ENCODE assay signal across 17 cellular contexts in the genomic region with DNA sequence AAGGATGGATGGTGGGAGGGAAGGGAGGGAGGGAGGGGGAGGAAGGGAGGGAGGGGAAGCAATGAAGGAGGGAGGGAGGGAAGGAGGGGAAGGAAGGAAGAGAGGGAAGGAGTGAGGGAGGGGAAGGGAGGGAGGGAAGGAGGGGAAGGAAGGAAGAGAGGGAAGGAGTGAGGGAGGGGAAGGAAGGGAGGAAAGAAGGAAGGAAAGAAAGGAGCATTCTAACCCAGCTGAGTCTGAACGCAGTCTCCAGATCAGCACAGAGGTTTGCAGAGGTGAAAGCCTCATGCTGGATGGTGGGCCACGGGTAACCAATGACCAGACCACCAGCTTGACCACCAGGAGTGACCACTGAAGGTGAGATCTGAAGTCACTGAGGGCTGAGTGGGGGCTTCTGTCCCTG. TPM values are rescaled to one million over a fixed set of nuclear protein-coding genes. Genes with fewer than 3 reads are reported as not detected.
DNase-seq lines count a peak whose midpoint lies in the region; TF ChIP-seq lines count a peak whose summit lies in the region.
"Had no signal": no experiment of that assay in that cellular context is flagged by ENCODE, and none has a peak within 500 bp of the region (broad histone marks: within the 10 kb centered on the region; RNA-seq: fewer than 3 reads in every experiment).

No MANE protein-coding gene starts in this region.

- H3K36me3 ChIP-seq in mesendoderm (ENCODE audit: control insufficient read depth, insufficient read depth, low read length), result peaks cover under 1% of the 10 kb centered on the region

- H3K4me3 ChIP-seq in mesendoderm (ENCODE audit: low read length), result no peak overlapping the region
- H3K4me3 ChIP-seq: GM12878 had no signal

- no peak for TF ChIP-seq CTCF in RWPE1 (conservative IDR thresholded peaks at IDR 0.05; ENCODE audit: low read depth)

- no CpG with 5 or more reads among the region's 2 CpGs for WGBS in mesendoderm (ENCODE audit: extremely low coverage, insufficient coverage, low lambda C conversion rate)

- H3K4me1 ChIP-seq in mesendoderm (ENCODE audit: control insufficient read depth, low read depth, low read length), result peaks cover 5% of the 10 kb centered on the region

- H3K23ac ChIP-seq in mesendoderm (ENCODE audit: low read length), result no peak overlapping the region

- no peak overlapping the region for H3K4ac ChIP-seq in mesendoderm (ENCODE audit: low read depth, low read length)

- H4K8ac ChIP-seq in mesendoderm (ENCODE audit: low read depth, low read length), result no peak overlapping the region

- DNase-seq in NCI-H69 (lab: John Stamatoyannopoulos, UW), result peak; percentile 7
- DNase-seq in mesendoderm, result no peak
- no peak for DNase-seq in cerebellum (ENCODE audit: low spot score)
- no peak for DNase-seq in RWPE1 (ENCODE audit: low spot score)
- DNase-seq: ACHN; BE2C; C1 segment of cervical spinal cord; CD4-positive, CD25-positive, alpha-beta regulatory T cell; CD8-positive, alpha-beta memory T cell; COR-L47; DMS53; DND-41; EL; GOT3; H9 had no signal

- CTCF ChIA-PET in RWPE1 (lab: Yijun Ruan, JAX), result interaction anchor here (0.6 to 1.8 kb wide), 3 partner anchors 14 to 123 kb away, joined by 3 to 11 read pairs (median 4); no protein-coding TSS in a partner anchor

- H3K27ac ChIP-seq in mesendoderm (ENCODE audit: low read depth, low read length) (no peak overlapping the region), RWPE1 (no peak overlapping the region)

- peak overlapping the region; percentile 3 for H3K56ac ChIP-seq in mesendoderm (ENCODE audit: low read length)

- H3K9ac ChIP-seq in mesendoderm (ENCODE audit: low read length), result no peak overlapping the region

- H3K4me2 ChIP-seq in mesendoderm (ENCODE audit: low read length), result no peak overlapping the region

- POLR2A ChIA-PET in RWPE1 (lab: Yijun Ruan, JAX; ENCODE audit: low non-redundant PET), result no interaction called here

- no peak overlapping the region for H2BK5ac ChIP-seq in mesendoderm (ENCODE audit: low read length)

- H3K18ac ChIP-seq in mesendoderm (ENCODE audit: low read length), result no peak overlapping the region

- no peaks in the 10 kb centered on the region for H3K79me1 ChIP-seq in mesendoderm (ENCODE audit: low read length)

- no peak overlapping the region for H2BK120ac ChIP-seq in mesendoderm (ENCODE audit: low read depth, low read length)

- H2BK15ac ChIP-seq in mesendoderm (replicated peaks; ENCODE audit: low read depth), result no peak overlapping the region

- no peak overlapping the region for H2AK5ac ChIP-seq in mesendoderm (ENCODE audit: low read length)

- H4K5ac ChIP-seq in mesendoderm (ENCODE audit: low read length), result no peak overlapping the region

- H3K27me3 ChIP-seq in mesendoderm (ENCODE audit: insufficient read depth, low read length, poor library complexity), result no peaks in the 10 kb centered on the region
- H3K27me3 ChIP-seq: BE2C had no signal

- no peaks in the 10 kb centered on the region for H3K79me2 ChIP-seq in mesendoderm (ENCODE audit: control insufficient read depth, insufficient read depth, low read length)

RNA-seq across cellular contexts. Expression of a gene that starts 18.6 kb away (rescaled TPM):
- not detected for polyA plus RNA-seq in mesendoderm (2013, experiment 1 of 2)
- not detected for polyA plus RNA-seq in mesendoderm (2013, experiment 2 of 2)
- not detected for total RNA-seq in cerebellum
- total RNA-seq: CD4-positive, CD25-positive, alpha-beta regulatory T cell; G401; H9 had no signal
- polyA plus RNA-seq: CD4-positive, CD25-positive, alpha-beta regulatory T cell; CD8-positive, alpha-beta memory T cell had no signal

RNA-seq across cellular contexts. Expression of a gene that starts 24.0 kb away (rescaled TPM):
- 46.3 TPM for polyA plus RNA-seq in mesendoderm (2013, experiment 1 of 2)
- 50.2 TPM for polyA plus RNA-seq in mesendoderm (2013, experiment 2 of 2)
- total RNA-seq in cerebellum, result 47.6 TPM

RNA-seq across cellular contexts. Expression of a gene that starts 24.1 kb away (rescaled TPM):
- 19.8 TPM for polyA plus RNA-seq in mesendoderm (2013, experiment 1 of 2)
- polyA plus RNA-seq in mesendoderm (2013, experiment 2 of 2), result 19.2 TPM
- 43.2 TPM for total RNA-seq in cerebellum

RNA-seq across cellular contexts. Expression of a gene that starts 39.3 kb away (rescaled TPM):
- 60.5 TPM for polyA plus RNA-seq in mesendoderm (2013, experiment 1 of 2)
- 59.0 TPM for polyA plus RNA-seq in mesendoderm (2013, experiment 2 of 2)
- 52.8 TPM for total RNA-seq in cerebellum

RNA-seq across cellular contexts. Expression of a gene that starts 50.9 kb away (rescaled TPM):
- 0.80 TPM for polyA plus RNA-seq in mesendoderm (2013, experiment 1 of 2)
- polyA plus RNA-seq in mesendoderm (2013, experiment 2 of 2), result 0.69 TPM
- total RNA-seq in cerebellum, result 4.4 TPM
- total RNA-seq: CD8-positive, alpha-beta memory T cell; G401 had no signal
- polyA plus RNA-seq: CD4-positive, CD25-positive, alpha-beta regulatory T cell; CD8-positive, alpha-beta memory T cell had no signal
